In the genomic region with DNA sequence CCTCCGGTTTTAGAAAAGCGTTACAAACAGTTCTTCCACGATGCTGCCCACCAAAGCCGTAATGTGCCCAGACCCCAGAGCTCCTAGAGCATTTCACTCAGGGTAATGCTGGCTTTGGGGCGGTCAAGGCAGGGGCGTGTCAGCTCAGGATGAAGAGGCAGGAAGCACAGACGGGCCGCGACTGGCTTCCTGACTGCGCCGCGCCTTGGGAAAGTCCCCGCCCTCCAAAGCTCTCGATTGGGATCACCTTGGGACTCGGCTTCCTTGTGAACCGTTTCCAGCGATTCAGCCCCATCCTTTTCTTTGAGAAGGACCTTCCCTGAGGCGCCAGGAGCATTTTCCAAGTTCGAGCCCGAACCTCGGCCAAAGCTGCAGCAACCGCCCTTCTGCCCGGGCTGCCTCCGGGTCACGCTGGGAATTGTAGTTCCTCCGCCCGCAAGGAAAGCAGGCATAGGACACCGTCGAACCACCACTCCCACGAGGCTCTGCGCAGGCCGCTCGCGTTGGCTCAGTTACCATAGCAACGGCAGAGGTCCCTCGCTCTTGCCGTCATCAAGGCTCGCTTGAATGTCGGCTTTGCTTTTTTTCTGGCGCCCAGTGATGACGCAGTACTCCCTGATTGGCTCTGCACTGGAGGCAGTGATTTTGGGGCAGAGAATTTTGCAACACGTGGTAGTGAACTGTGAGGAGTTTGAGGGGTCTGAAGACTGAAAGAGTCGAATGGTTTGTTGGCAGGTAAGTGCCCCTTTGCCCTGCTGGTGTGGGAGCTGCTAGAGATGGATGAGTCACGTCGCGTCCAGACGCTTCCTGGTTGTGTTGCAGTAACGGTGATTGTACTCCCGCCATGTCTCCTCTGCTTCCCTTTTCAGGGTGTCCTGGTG, we compare ENCODE assay signal across 1 cellular context.
A peak's percentile ranks its signal among the peaks of the same experiment; 100 is the strongest.
TF ChIP-seq lines count a peak whose summit lies in the region.

A gene with protein sequence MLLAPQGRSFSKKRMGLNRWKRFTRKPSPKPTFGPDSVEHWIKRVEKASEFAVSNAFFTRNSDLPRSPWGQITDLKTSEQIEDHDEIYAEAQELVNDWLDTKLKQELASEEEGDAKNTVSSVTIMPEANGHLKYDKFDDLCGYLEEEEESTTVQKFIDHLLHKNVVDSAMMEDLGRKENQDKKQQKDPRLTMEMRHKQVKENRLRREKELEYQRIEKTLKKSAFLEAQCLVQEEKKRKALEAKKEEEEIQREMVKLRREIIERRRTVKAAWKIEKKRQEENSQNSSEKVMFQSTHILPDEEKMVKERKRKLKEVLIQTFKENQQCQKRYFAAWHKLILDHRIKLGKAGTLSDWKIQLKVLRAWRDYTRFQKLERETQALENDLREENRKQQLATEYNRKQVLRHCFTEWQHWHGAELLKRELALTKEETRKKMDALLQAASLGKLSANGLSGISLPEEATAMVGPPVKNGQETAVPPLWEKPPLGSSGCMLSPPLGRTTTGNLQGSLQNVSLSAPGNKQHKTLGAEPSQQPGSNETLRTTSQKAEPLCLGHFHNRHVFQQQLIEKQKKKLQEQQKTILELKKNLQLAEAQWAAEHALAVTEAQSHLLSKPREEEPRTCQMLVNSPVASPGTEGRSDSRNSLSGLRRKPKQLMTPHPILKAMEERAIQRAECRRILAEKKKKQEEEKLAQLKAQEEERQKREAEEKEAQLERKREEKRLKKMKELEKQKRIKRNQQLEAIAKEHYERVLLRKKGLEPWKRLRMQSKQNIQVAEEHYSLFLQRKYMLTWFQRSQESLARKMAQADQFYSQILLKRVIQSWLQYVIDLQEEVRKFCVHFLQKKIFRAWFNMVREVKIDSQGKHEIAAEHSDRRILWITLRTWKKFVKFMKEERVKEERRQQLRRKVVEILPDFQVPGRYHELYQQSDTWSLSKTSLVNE (minus strand): TSS at position 397 of the 881 bp plus-strand sequence. CDS start 60 bp downstream, at position 337.
Gene QTRT2 (plus strand): TSS at position 608 of the 881 bp plus-strand sequence. CDS start 8,521 bp downstream, outside the sequence.

TF ChIP-seq in HEK293, 187 proteins besides CTCF, POLR2A, EP300 and RAD21 (continued from another document and continues in another):
- TF ChIP-seq KLF7 (tag by site-specific recombination; IDR thresholded peaks at IDR 0.05; ENCODE audit: borderline replicate concordance) (no peak; the same call in 1 of the 2 replicates), ZNF654 (tag by site-specific recombination; IDR thresholded peaks at IDR 0.05; ENCODE audit: low read depth) (no peak), HIC1 (tag by site-specific recombination; IDR thresholded peaks at IDR 0.05) (no peak), ZFP41 (tag by site-specific recombination; IDR thresholded peaks at IDR 0.05; ENCODE audit: borderline replicate concordance) (no peak), ZNF600 (tag by site-specific recombination; IDR thresholded peaks at IDR 0.05) (no peak), HOXD13 (CRISPR knock-in tag; IDR thresholded peaks at IDR 0.05; ENCODE audit: borderline replicate concordance) (no peak), ZNF660 (tag by site-specific recombination; IDR thresholded peaks at IDR 0.05) (no peak), ZSCAN18 (tag by site-specific recombination; IDR thresholded peaks at IDR 0.05) (no peak), ZNF23 (tag by site-specific recombination; IDR thresholded peaks at IDR 0.05; ENCODE audit: borderline replicate concordance) (no peak), ZNF530 (tag by site-specific recombination; IDR thresholded peaks at IDR 0.05; ENCODE audit: low read depth) (no peak), PRDM2 (tag by site-specific recombination; IDR thresholded peaks at IDR 0.05; ENCODE audit: borderline replicate concordance) (no peak), ZNF394 (tag by site-specific recombination; IDR thresholded peaks at IDR 0.05; ENCODE audit: borderline replicate concordance) (no peak), ZFP3 (tag by site-specific recombination; IDR thresholded peaks at IDR 0.05; ENCODE audit: low read depth) (no peak), ZNF138 (tag by site-specific recombination; IDR thresholded peaks at IDR 0.05; ENCODE audit: borderline replicate concordance) (no peak), OVOL3 (tag by site-specific recombination; IDR thresholded peaks at IDR 0.05) (no peak), ZNF768 (tag by site-specific recombination; IDR thresholded peaks at IDR 0.05) (no peak), ZNF324 (tag by site-specific recombination; IDR thresholded peaks at IDR 0.05) (no peak), ZNF548 (tag by site-specific recombination; IDR thresholded peaks at IDR 0.05) (no peak), ZNF292 (tag by site-specific recombination; IDR thresholded peaks at IDR 0.05; ENCODE audit: borderline replicate concordance, low read depth) (no peak), GFI1B (tag by site-specific recombination; IDR thresholded peaks at IDR 0.05) (peak; percentile 93), ZNF366 (tag by site-specific recombination; conservative IDR thresholded peaks at IDR 0.05) (no peak), ZSCAN4 (tag by site-specific recombination; IDR thresholded peaks at IDR 0.05) (no peak), KLF16 (tag by site-specific recombination; IDR thresholded peaks at IDR 0.05) (no peak)
- TF ChIP-seq, protein P1, sequence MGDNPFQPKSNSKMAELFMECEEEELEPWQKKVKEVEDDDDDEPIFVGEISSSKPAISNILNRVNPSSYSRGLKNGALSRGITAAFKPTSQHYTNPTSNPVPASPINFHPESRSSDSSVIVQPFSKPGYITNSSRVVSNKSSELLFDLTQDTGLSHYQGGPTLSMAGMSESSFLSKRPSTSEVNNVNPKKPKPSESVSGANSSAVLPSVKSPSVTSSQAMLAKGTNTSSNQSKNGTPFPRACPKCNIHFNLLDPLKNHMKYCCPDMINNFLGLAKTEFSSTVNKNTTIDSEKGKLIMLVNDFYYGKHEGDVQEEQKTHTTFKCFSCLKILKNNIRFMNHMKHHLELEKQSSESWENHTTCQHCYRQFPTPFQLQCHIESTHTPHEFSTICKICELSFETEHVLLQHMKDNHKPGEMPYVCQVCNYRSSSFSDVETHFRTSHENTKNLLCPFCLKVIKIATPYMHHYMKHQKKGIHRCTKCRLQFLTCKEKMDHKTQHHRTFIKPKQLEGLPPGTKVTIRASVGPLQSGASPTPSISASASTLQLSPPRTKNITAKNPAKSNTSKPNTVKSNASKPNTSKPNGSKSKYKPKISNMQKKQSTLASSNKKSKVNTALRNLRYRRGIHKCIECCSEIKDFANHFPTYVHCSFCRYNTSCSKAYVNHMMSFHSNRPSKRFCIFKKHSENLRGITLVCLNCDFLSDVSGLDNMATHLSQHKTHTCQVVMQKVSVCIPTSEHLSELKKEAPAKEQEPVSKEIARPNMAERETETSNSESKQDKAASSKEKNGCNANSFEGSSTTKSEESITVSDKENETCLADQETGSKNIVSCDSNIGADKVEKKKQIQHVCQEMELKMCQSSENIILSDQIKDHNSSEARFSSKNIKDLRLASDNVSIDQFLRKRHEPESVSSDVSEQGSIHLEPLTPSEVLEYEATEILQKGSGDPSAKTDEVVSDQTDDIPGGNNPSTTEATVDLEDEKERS (tag by site-specific recombination; IDR thresholded peaks at IDR 0.05) = no peak
- TF ChIP-seq, protein P2, sequence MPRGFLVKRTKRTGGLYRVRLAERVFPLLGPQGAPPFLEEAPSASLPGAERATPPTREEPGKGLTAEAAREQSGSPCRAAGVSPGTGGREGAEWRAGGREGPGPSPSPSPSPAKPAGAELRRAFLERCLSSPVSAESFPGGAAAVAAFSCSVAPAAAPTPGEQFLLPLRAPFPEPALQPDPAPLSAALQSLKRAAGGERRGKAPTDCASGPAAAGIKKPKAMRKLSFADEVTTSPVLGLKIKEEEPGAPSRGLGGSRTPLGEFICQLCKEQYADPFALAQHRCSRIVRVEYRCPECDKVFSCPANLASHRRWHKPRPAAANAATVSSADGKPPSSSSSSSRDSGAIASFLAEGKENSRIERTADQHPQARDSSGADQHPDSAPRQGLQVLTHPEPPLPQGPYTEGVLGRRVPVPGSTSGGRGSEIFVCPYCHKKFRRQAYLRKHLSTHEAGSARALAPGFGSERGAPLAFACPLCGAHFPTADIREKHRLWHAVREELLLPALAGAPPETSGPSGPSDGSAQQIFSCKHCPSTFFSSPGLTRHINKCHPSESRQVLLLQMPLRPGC (tag by site-specific recombination; IDR thresholded peaks at IDR 0.05) = no peak
- TF ChIP-seq, protein P3, sequence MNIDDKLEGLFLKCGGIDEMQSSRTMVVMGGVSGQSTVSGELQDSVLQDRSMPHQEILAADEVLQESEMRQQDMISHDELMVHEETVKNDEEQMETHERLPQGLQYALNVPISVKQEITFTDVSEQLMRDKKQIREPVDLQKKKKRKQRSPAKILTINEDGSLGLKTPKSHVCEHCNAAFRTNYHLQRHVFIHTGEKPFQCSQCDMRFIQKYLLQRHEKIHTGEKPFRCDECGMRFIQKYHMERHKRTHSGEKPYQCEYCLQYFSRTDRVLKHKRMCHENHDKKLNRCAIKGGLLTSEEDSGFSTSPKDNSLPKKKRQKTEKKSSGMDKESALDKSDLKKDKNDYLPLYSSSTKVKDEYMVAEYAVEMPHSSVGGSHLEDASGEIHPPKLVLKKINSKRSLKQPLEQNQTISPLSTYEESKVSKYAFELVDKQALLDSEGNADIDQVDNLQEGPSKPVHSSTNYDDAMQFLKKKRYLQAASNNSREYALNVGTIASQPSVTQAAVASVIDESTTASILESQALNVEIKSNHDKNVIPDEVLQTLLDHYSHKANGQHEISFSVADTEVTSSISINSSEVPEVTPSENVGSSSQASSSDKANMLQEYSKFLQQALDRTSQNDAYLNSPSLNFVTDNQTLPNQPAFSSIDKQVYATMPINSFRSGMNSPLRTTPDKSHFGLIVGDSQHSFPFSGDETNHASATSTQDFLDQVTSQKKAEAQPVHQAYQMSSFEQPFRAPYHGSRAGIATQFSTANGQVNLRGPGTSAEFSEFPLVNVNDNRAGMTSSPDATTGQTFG (tag by site-specific recombination; IDR thresholded peaks at IDR 0.05; ENCODE audit: borderline replicate concordance) = no peak
